Comparison of ENCODE assay signal across 13 cellular contexts in genomic region chr9:36993933-36994764, GRCh38. TPM values are rescaled to one million over a fixed set of nuclear protein-coding genes. Genes with fewer than 3 reads are reported as not detected.
A peak's percentile ranks its signal among the peaks of the same experiment; 100 is the strongest.
DNase-seq lines count a peak whose midpoint lies in the region; ATAC-seq, FAIRE-seq and TF ChIP-seq lines count a peak whose summit lies in the region.
"Had no signal": no experiment of that assay in that cellular context is flagged by ENCODE, and none has a peak within 500 bp of the region (broad histone marks: within the 10 kb centered on the region; RNA-seq: fewer than 3 reads in every experiment).

No MANE protein-coding gene starts in this region.

- ATAC-seq in GM18508 (IDR thresholded peaks at IDR 0.05; ENCODE audit: insufficient read depth, unreplicated experiment) (peak; percentile 38), GM21390 (IDR thresholded peaks at IDR 0.05; ENCODE audit: unreplicated experiment) (peak; percentile 55), HG03108 (IDR thresholded peaks at IDR 0.05; ENCODE audit: unreplicated experiment) (peak; percentile 65), upper lobe of right lung (no peak)
- no peak for ATAC-seq in activated CD8-positive, alpha-beta T cell treated with anti-CD3 and anti-CD28 coated beads, Interleukin-2, amount 10 ng/mL, durations not matched to agents 7 days and 5 days
- ATAC-seq: body of pancreas had no signal

- peaks cover 4% of the 10 kb centered on the region for H3K4me1 Mint-ChIP-seq in activated CD8-positive, alpha-beta T cell treated with anti-CD3 and anti-CD28 coated beads, Interleukin-2, amount 10 ng/mL, durations not matched to agents 7 days and 5 days (ENCODE audit: low read depth)
- peaks cover 7% of the 10 kb centered on the region for H3K4me1 Mint-ChIP-seq in activated T-cell treated with anti-CD3 and anti-CD28 coated beads, Interleukin-2, amount 50 U/mL, for 24 hours (ENCODE audit: low read depth)

- DNase-seq in fibroblast of the aortic adventitia (ENCODE audit: low read depth) (peak; percentile 33), upper lobe of right lung (no peak), frontal cortex (ENCODE audit: low spot score in 2 of 2) (no peak)
- no peak for DNase-seq in activated CD8-positive, alpha-beta T cell treated with anti-CD3 and anti-CD28 coated beads, Interleukin-2, amount 10 ng/mL, durations not matched to agents 7 days and 5 days
- DNase-seq in activated T-cell treated with anti-CD3 and anti-CD28 coated beads, Interleukin-2, amount 50 U/mL, for 24 hours = no peak
- DNase-seq: body of pancreas, foreskin fibroblast, mammary epithelial cell, NCI-H524 treated with DMSO at 0.1 percent for 48 hours, small intestine had no signal

- peaks cover 10% of the 10 kb centered on the region for H3K36me3 Mint-ChIP-seq in activated CD8-positive, alpha-beta T cell treated with anti-CD3 and anti-CD28 coated beads, Interleukin-2, amount 10 ng/mL, durations not matched to agents 7 days and 5 days (ENCODE audit: low read depth)
- peaks cover 2% of the 10 kb centered on the region for H3K36me3 Mint-ChIP-seq in activated T-cell treated with anti-CD3 and anti-CD28 coated beads, Interleukin-2, amount 50 U/mL, for 24 hours (ENCODE audit: low read depth)

- no peak overlapping the region for H3K4me3 Mint-ChIP-seq in activated CD8-positive, alpha-beta T cell treated with anti-CD3 and anti-CD28 coated beads, Interleukin-2, amount 10 ng/mL, durations not matched to agents 7 days and 5 days
- no peak overlapping the region for H3K4me3 Mint-ChIP-seq in activated T-cell treated with anti-CD3 and anti-CD28 coated beads, Interleukin-2, amount 50 U/mL, for 24 hours

- TF ChIP-seq CTCF in fibroblast of the aortic adventitia (IDR thresholded peaks at IDR 0.05; ENCODE audit: insufficient read depth, low read length) (no peak), upper lobe of right lung (IDR thresholded peaks at IDR 0.05) (no peak)

- H3K27me3 ChIP-seq in upper lobe of right lung = peaks cover 27% of the 10 kb centered on the region
- H3K27me3 ChIP-seq: body of pancreas had no signal

- POLR2A ChIA-PET in activated CD8-positive, alpha-beta T cell treated with anti-CD3 and anti-CD28 coated beads, Interleukin-2, amount 10 ng/mL, durations not matched to agents 7 days and 5 days (lab: Charles Lee) = no interaction called here

- CTCF ChIA-PET in activated CD8-positive, alpha-beta T cell treated with anti-CD3 and anti-CD28 coated beads, Interleukin-2, amount 10 ng/mL, durations not matched to agents 7 days and 5 days (lab: Charles Lee) = interaction anchor here (1.1 kb wide), 1 partner anchor 121 kb away, joined by 5 read pairs; no protein-coding TSS in a partner anchor

- H3K27ac Mint-ChIP-seq in activated CD8-positive, alpha-beta T cell treated with anti-CD3 and anti-CD28 coated beads, Interleukin-2, amount 10 ng/mL, durations not matched to agents 7 days and 5 days = no peak overlapping the region
- no peak overlapping the region for H3K27ac Mint-ChIP-seq in activated T-cell treated with anti-CD3 and anti-CD28 coated beads, Interleukin-2, amount 50 U/mL, for 24 hours

- H3K27me3 Mint-ChIP-seq in activated CD8-positive, alpha-beta T cell treated with anti-CD3 and anti-CD28 coated beads, Interleukin-2, amount 10 ng/mL, durations not matched to agents 7 days and 5 days (ENCODE audit: low read depth) = peaks cover 27% of the 10 kb centered on the region
- peaks cover 48% of the 10 kb centered on the region for H3K27me3 Mint-ChIP-seq in activated T-cell treated with anti-CD3 and anti-CD28 coated beads, Interleukin-2, amount 50 U/mL, for 24 hours

- H3K4me3 ChIP-seq in fibroblast of the aortic adventitia (ENCODE audit: low read depth, low read length) (no peak overlapping the region), upper lobe of right lung (no peak overlapping the region)
- H3K4me3 ChIP-seq: body of pancreas had no signal

- no peaks in the 10 kb centered on the region for H3K4me1 ChIP-seq in upper lobe of right lung
- H3K4me1 ChIP-seq: body of pancreas had no signal

- H3K9me3 Mint-ChIP-seq in activated CD8-positive, alpha-beta T cell treated with anti-CD3 and anti-CD28 coated beads, Interleukin-2, amount 10 ng/mL, durations not matched to agents 7 days and 5 days (ENCODE audit: insufficient read depth) = peaks cover 6% of the 10 kb centered on the region
- peaks cover 14% of the 10 kb centered on the region for H3K9me3 Mint-ChIP-seq in activated T-cell treated with anti-CD3 and anti-CD28 coated beads, Interleukin-2, amount 50 U/mL, for 24 hours

- H3K27ac ChIP-seq in upper lobe of right lung = no peak overlapping the region
- H3K27ac ChIP-seq: body of pancreas had no signal

- H3K36me3 ChIP-seq in upper lobe of right lung = no peaks in the 10 kb centered on the region

- H3K9me3 ChIP-seq in upper lobe of right lung = no peaks in the 10 kb centered on the region

- intact Hi-C loops in upper lobe of right lung (cut with DNase I) = no loop called here

- FAIRE-seq in frontal cortex (lab: Jason Lieb, UNC) = no peak
- FAIRE-seq: small intestine had no signal

RNA-seq across cellular contexts. Expression of gene PAX5, which starts 39.9 kb away (rescaled TPM):
- not detected in 2 replicates for total RNA-seq in fibroblast of the aortic adventitia (ENCODE audit: low replicate concordance)
- under 1 TPM; 0.34 to 0.45 TPM for total RNA-seq in activated CD8-positive, alpha-beta T cell treated with anti-CD3 and anti-CD28 coated beads, Interleukin-2, amount 10 ng/mL, durations not matched to agents 7 days and 5 days
- 0.23 TPM for total RNA-seq in upper lobe of right lung
- not detected for total RNA-seq in frontal cortex
- total RNA-seq: mammary epithelial cell had no signal

Comparison
In these comparisons a context has a peak if more than half of its experiments do, and no peak if none do; other contexts are left out.
1. ATAC-seq: peak in GM18508 (single experiment), GM21390 (single experiment) and HG03108 (single experiment); none in activated CD8-positive, alpha-beta T cell treated with anti-CD3 and anti-CD28 coated beads, Interleukin-2, amount 10 ng/mL, durations not matched to agents 7 days and 5 days (single experiment) and upper lobe of right lung (single experiment).